16 cellular contexts compared by ENCODE assay signal in genomic region chr2:45790157-45790723, GRCh38.
DNase-seq lines count a peak whose midpoint lies in the region; ATAC-seq and TF ChIP-seq lines count a peak whose summit lies in the region.
"Had no signal": no experiment of that assay in that cellular context is flagged by ENCODE, and none has a peak within 500 bp of the region (broad histone marks: within the 10 kb centered on the region; RNA-seq: fewer than 3 reads in every experiment).

No MANE protein-coding gene starts in this region.

- H3K36me3 ChIP-seq in Loucy (ENCODE audit: insufficient read depth, low read length) (no peaks in the 10 kb centered on the region), heart left ventricle (no peaks in the 10 kb centered on the region), right lobe of liver (no peaks in the 10 kb centered on the region), tibial artery (no peaks in the 10 kb centered on the region), tibial nerve (no peaks in the 10 kb centered on the region)
- H3K36me3 ChIP-seq: Peyer's patch had no signal

- peak overlapping the region; percentile 33 for H3K9ac ChIP-seq in Loucy (ENCODE audit: low read depth, low read length, poor library complexity, severe bottlenecking)

- TF ChIP-seq CTCF in Loucy (conservative IDR thresholded peaks at IDR 0.05; ENCODE audit: low read length) = no peak
- TF ChIP-seq CTCF in heart left ventricle (IDR thresholded peaks at IDR 0.05) = no peak
- no peak for TF ChIP-seq CTCF in right lobe of liver (IDR thresholded peaks at IDR 0.05)
- TF ChIP-seq CTCF in tibial artery (IDR thresholded peaks at IDR 0.05) = no peak
- TF ChIP-seq CTCF in tibial nerve (IDR thresholded peaks at IDR 0.05) = no peak

- ATAC-seq in heart left ventricle (peak; percentile 32 to 74 (median 57)), right lobe of liver (peak; percentile 49 to 80 (median 70)), HG02852 (IDR thresholded peaks at IDR 0.05; ENCODE audit: unreplicated experiment) (no peak)

- peak overlapping the region; percentile 25 to 79 (median 59) for H3K27ac ChIP-seq in heart left ventricle
- H3K27ac ChIP-seq in right lobe of liver = no peak overlapping the region
- H3K27ac ChIP-seq in tibial artery = no peak overlapping the region
- no peak overlapping the region for H3K27ac ChIP-seq in tibial nerve
- H3K27ac ChIP-seq: Peyer's patch had no signal

- peaks cover 20% of the 10 kb centered on the region for H3K4me1 ChIP-seq in Loucy (ENCODE audit: insufficient read depth, low read length, poor library complexity, severe bottlenecking)
- peaks cover 0 to 60% (median 42%) of the 10 kb centered on the region in 12 donors for H3K4me1 ChIP-seq in heart left ventricle
- no peaks in the 10 kb centered on the region for H3K4me1 ChIP-seq in right lobe of liver
- H3K4me1 ChIP-seq in tibial artery = no peaks in the 10 kb centered on the region
- peaks cover 0 to 9% (median 0%) of the 10 kb centered on the region in 4 donors for H3K4me1 ChIP-seq in tibial nerve
- H3K4me1 ChIP-seq: Caco-2, Peyer's patch had no signal

- H3K4me3 ChIP-seq in Loucy (ENCODE audit: low read length, poor library complexity, severe bottlenecking) (no peak overlapping the region), heart left ventricle (no peak overlapping the region), right lobe of liver (no peak overlapping the region), tibial artery (no peak overlapping the region), tibial nerve (no peak overlapping the region)
- H3K4me3 ChIP-seq: Peyer's patch had no signal

- H3K79me2 ChIP-seq in Loucy (ENCODE audit: insufficient read depth, low read length) = peaks cover 22% of the 10 kb centered on the region; the same call in 1 of the 2 replicates

- no peaks in the 10 kb centered on the region for H3F3A ChIP-seq in Loucy (ENCODE audit: low read depth)

- TF ChIP-seq POLR2A in heart left ventricle (IDR thresholded peaks at IDR 0.05) (no peak), right lobe of liver (IDR thresholded peaks at IDR 0.05) (no peak), tibial nerve (IDR thresholded peaks at IDR 0.05) (no peak)

- no peaks in the 10 kb centered on the region for H3K27me3 ChIP-seq in Loucy (ENCODE audit: insufficient read depth, low read length, poor library complexity, severe bottlenecking)
- no peaks in the 10 kb centered on the region for H3K27me3 ChIP-seq in heart left ventricle
- no peaks in the 10 kb centered on the region for H3K27me3 ChIP-seq in right lobe of liver
- H3K27me3 ChIP-seq in tibial artery = no peaks in the 10 kb centered on the region
- H3K27me3 ChIP-seq in tibial nerve = no peaks in the 10 kb centered on the region
- H3K27me3 ChIP-seq: Peyer's patch had no signal

- intact Hi-C loops in heart left ventricle (cut with DNase I) = no loop called here
- intact Hi-C loops in right lobe of liver (cut with DNase I) = no loop called here
- intact Hi-C loops in tibial artery (cut with DNase I; ENCODE audit: low total_unique reads) = no loop called here

- no peak for TF ChIP-seq EP300 in tibial nerve (IDR thresholded peaks at IDR 0.05)

- H2AFZ ChIP-seq in Loucy (ENCODE audit: low read length) = no peak overlapping the region

- no peak overlapping the region for H3K4me2 ChIP-seq in Loucy (ENCODE audit: low read depth, low read length, poor library complexity, severe bottlenecking)

- WGBS in heart left ventricle, 4 donors = 19 to 24% (median 22%) methylated on average over 7 of the region's 7 CpGs
- 67% methylated on average over 7 of the region's 7 CpGs for WGBS in right lobe of liver (ENCODE audit: insufficient coverage, low coverage, low lambda C conversion rate, missing lambda C conversion rate)
- WGBS in tibial nerve, 2 donors = 52 to 65% methylated on average over 7 of the region's 7 CpGs

- no peaks in the 10 kb centered on the region for H3K9me2 ChIP-seq in Loucy (replicated peaks; ENCODE audit: low read depth, low read length)

- H3K9me3 ChIP-seq in Loucy (ENCODE audit: insufficient read depth, low read depth, low read length) (no peaks in the 10 kb centered on the region), heart left ventricle (no peaks in the 10 kb centered on the region), right lobe of liver (no peaks in the 10 kb centered on the region), tibial artery (no peaks in the 10 kb centered on the region), tibial nerve (no peaks in the 10 kb centered on the region)
- H3K9me3 ChIP-seq: Caco-2, Peyer's patch had no signal

- H4K20me1 ChIP-seq in Loucy (ENCODE audit: insufficient read depth, low read length, poor library complexity, severe bottlenecking) = no peaks in the 10 kb centered on the region

- DNase-seq in heart left ventricle (no peak), right lobe of liver (no peak), putamen (ENCODE audit: low spot score) (peak; percentile 44), tibial artery (no peak), germinal center (ENCODE audit: low spot score) (no peak), tibial nerve (ENCODE audit: low spot score in 2 of 2) (no peak)
- DNase-seq: AML-193; Caco-2; CD4-positive, CD25-positive, alpha-beta regulatory T cell; HFFc6; NCI-H226; NCI-H524 treated with DMSO at 0.1 percent for 48 hours; Peyer's patch; SHP77 had no signal

Comparison
In these comparisons a context has a peak if more than half of its experiments do, and no peak if none do; other contexts are left out.
1. H3K27ac ChIP-seq: peak in heart left ventricle (12 of 12); none in right lobe of liver (0 of 3), tibial artery (0 of 2) and tibial nerve (0 of 4).